16 cellular contexts compared by ENCODE assay signal in genomic region chr12:108112815-108113556, GRCh38. TPM values are rescaled to one million over a fixed set of nuclear protein-coding genes. Genes with fewer than 3 reads are reported as not detected.
DNase-seq lines count a peak whose midpoint lies in the region; ATAC-seq lines count a peak whose summit lies in the region.
"Had no signal": no experiment of that assay in that cellular context is flagged by ENCODE, and none has a peak within 500 bp of the region (broad histone marks: within the 10 kb centered on the region; RNA-seq: fewer than 3 reads in every experiment).

No MANE protein-coding gene starts in this region.

- no peaks in the 10 kb centered on the region for H3K9me3 Mint-ChIP-seq in activated T-cell treated with anti-CD3 and anti-CD28 coated beads, Interleukin-2, amount 50 U/mL, for 72 hours
- H3K9me3 Mint-ChIP-seq: natural killer cell; T-helper 2 cell treated with Interferon-gamma antibody and Interleukin-4, amounts not matched to agents 5 μg/mL and 100 μg/mL, for 36 hours had no signal

- DNase-seq in G401 (ENCODE audit: low spot score) = peak; percentile 40
- DNase-seq in astrocyte of the hippocampus (ENCODE audit: low read depth, low spot score) = peak; percentile 7
- peak; percentile 52 for DNase-seq in iPS DF 19.7 (ENCODE audit: low read depth, low spot score)
- no peak for DNase-seq in sciatic nerve (ENCODE audit: low spot score)
- DNase-seq in RKO (ENCODE audit: low spot score) = no peak
- no peak for DNase-seq in activated T-cell treated with anti-CD3 and anti-CD28 coated beads, Interleukin-2, amount 50 U/mL, for 72 hours
- no peak for DNase-seq in SKM-1 (lab: John Stamatoyannopoulos, UW; ENCODE audit: unreplicated experiment)
- DNase-seq in activated CD8-positive, alpha-beta memory T cell treated with anti-CD3 and anti-CD28 coated beads, Interleukin-2, amount 50 U/mL, for 48 hours = no peak
- DNase-seq: activated CD4-positive, alpha-beta T cell treated with anti-CD3 and anti-CD28 coated beads, Interleukin-2, amount 50 U/mL, for 1 hour; amniotic stem cell; Calu3; natural killer cell; NCI-H510A treated with DMSO at 0.1 percent for 48 hours had no signal

- peak; percentile 81 for ATAC-seq in sciatic nerve
- no peak for ATAC-seq in activated T-cell treated with anti-CD3 and anti-CD28 coated beads, Interleukin-2, amount 50 U/mL, for 72 hours (replicated peaks in 1 of 2)
- ATAC-seq: natural killer cell had no signal

- intact Hi-C loops in sciatic nerve (cut with DNase I) = no loop called here

- no peaks in the 10 kb centered on the region for H3K4me1 Mint-ChIP-seq in activated T-cell treated with anti-CD3 and anti-CD28 coated beads, Interleukin-2, amount 50 U/mL, for 72 hours (ENCODE audit: low read depth)
- H3K4me1 Mint-ChIP-seq: natural killer cell had no signal

- H3K36me3 Mint-ChIP-seq in activated T-cell treated with anti-CD3 and anti-CD28 coated beads, Interleukin-2, amount 50 U/mL, for 72 hours (ENCODE audit: insufficient read depth in 2 of 2) = no peaks in the 10 kb centered on the region
- H3K36me3 Mint-ChIP-seq: natural killer cell had no signal

- in situ Hi-C loops in G401 (cut with HindIII; ENCODE audit: low sequenced_read_pairs) = no loop called here

- H3K4me3 Mint-ChIP-seq in activated T-cell treated with anti-CD3 and anti-CD28 coated beads, Interleukin-2, amount 50 U/mL, for 72 hours = no peak overlapping the region
- H3K4me3 Mint-ChIP-seq: natural killer cell; T-helper 2 cell treated with Interferon-gamma antibody and Interleukin-4, amounts not matched to agents 5 μg/mL and 100 μg/mL, for 36 hours had no signal

- no peak overlapping the region for H3K27ac Mint-ChIP-seq in activated T-cell treated with anti-CD3 and anti-CD28 coated beads, Interleukin-2, amount 50 U/mL, for 72 hours
- H3K27ac Mint-ChIP-seq: natural killer cell; T-helper 2 cell treated with Interferon-gamma antibody and Interleukin-4, amounts not matched to agents 5 μg/mL and 100 μg/mL, for 36 hours had no signal

- H3K27me3 Mint-ChIP-seq in activated T-cell treated with anti-CD3 and anti-CD28 coated beads, Interleukin-2, amount 50 U/mL, for 72 hours (ENCODE audit: low read depth) = peaks cover 14% of the 10 kb centered on the region

RNA-seq across cellular contexts. Expression of gene WSCD2, which starts 16.1 kb away (rescaled TPM):
- total RNA-seq in G401 (2014; rRNA removed; shearing (Covaris generic)) = 0.31 TPM in 1 of 2 replicates, not detected in the other
- total RNA-seq in sciatic nerve = 33.0 TPM
- not detected for total RNA-seq in activated T-cell treated with anti-CD3 and anti-CD28 coated beads, Interleukin-2, amount 50 U/mL, for 72 hours
- total RNA-seq: Calu3, dermis microvascular lymphatic vessel endothelial cell, RPMI7951 had no signal

Comparison
In these comparisons a context has a peak if more than half of its experiments do, and no peak if none do; other contexts are left out.
1. DNase-seq: peak in G401 (single experiment), astrocyte of the hippocampus (single experiment) and iPS DF 19.7 (single experiment); none in sciatic nerve (single experiment), RKO (single experiment), activated T-cell treated with anti-CD3 and anti-CD28 coated beads, Interleukin-2, amount 50 U/mL, for 72 hours (0 of 2), SKM-1 (single experiment) and activated CD8-positive, alpha-beta memory T cell treated with anti-CD3 and anti-CD28 coated beads, Interleukin-2, amount 50 U/mL, for 48 hours (single experiment).
2. RNA of gene WSCD2, which starts 16.1 kb away (total RNA-seq): 33.0 TPM in sciatic nerve (single experiment); 0.31 TPM in G401 and not detected in activated T-cell treated with anti-CD3 and anti-CD28 coated beads, Interleukin-2, amount 50 U/mL, for 72 hours; every median in the first group is over 10 times any median in the second.